In genomic region chr1:242524571-242525359, GRCh38 we compare ENCODE assay signal across 10 cellular contexts. TPM values are rescaled to one million over a fixed set of nuclear protein-coding genes. Genes with fewer than 3 reads are reported as not detected.
DNase-seq lines count a peak whose midpoint lies in the region; ATAC-seq and TF ChIP-seq lines count a peak whose summit lies in the region.
"Had no signal": no experiment of that assay in that cellular context is flagged by ENCODE, and none has a peak within 500 bp of the region (broad histone marks: within the 10 kb centered on the region; RNA-seq: fewer than 3 reads in every experiment).

Gene PLD5 (minus strand): TSS chr1:242524697.

- TF ChIP-seq POLR2A in ovary (IDR thresholded peaks at IDR 0.05): no peak

- no peaks in the 10 kb centered on the region for H3K79me2 ChIP-seq in PC-3 (ENCODE audit: low read length)

- H3K4me2 ChIP-seq in PC-3 (ENCODE audit: low read length): peak within 1 kb of the TSS; percentile 75

- no TSS peak for BruUV-seq in PC-3 (replicated peaks; lab: Mats Ljungman, UMichigan)

- H3K27me3 ChIP-seq in PC-3 (ENCODE audit: low read length) (peaks cover 74% of the 10 kb centered on the region), ovary (no peaks in the 10 kb centered on the region)

- H3K9ac ChIP-seq in PC-3 (ENCODE audit: low read length): no peak within 1 kb of the TSS

- H3K27ac ChIP-seq in PC-3 (ENCODE audit: low read length): no peak within 1 kb of the TSS
- H3K27ac ChIP-seq in ovary: peak within 1 kb of the TSS in 1 of 2 donors; percentile 42

- TF ChIP-seq CTCF in PC-3 (conservative IDR thresholded peaks at IDR 0.05; ENCODE audit: low read depth, low read length) (no peak), ovary (IDR thresholded peaks at IDR 0.05) (no peak)

- peak within 1 kb of the TSS; percentile 69 for H2AFZ ChIP-seq in PC-3 (ENCODE audit: low read length)

- H3K36me3 ChIP-seq in PC-3 (ENCODE audit: low read depth, low read length): no peaks in the 10 kb centered on the region
- H3K36me3 ChIP-seq in ovary: no peaks in the 10 kb centered on the region

- no peaks in the 10 kb centered on the region for H3F3A ChIP-seq in PC-3 (ENCODE audit: low read length, unreplicated experiment)

- H3K4me3 ChIP-seq in PC-3 (ENCODE audit: low read length) (peak within 1 kb of the TSS; percentile 54), ovary (peak within 1 kb of the TSS; percentile 40)

- H4K20me1 ChIP-seq in PC-3 (ENCODE audit: low read length): no peaks in the 10 kb centered on the region

- intact Hi-C loops in PC-3 (cut with micrococcal nuclease): no loop called here
- intact Hi-C loops in ovary (cut with DNase I): no loop called here

- TF ChIP-seq EP300 in ovary (IDR thresholded peaks at IDR 0.05): no peak

- CTCF ChIA-PET in PC-3 (lab: Charles Lee): no interaction called here

- H3K9me3 ChIP-seq in PC-3 (ENCODE audit: low read length): no peaks in the 10 kb centered on the region
- H3K9me3 ChIP-seq in ovary: no peaks in the 10 kb centered on the region

- H3K4me1 ChIP-seq in PC-3 (ENCODE audit: insufficient read depth, low read length) (peaks cover 3% of the 10 kb centered on the region), ovary (ENCODE audit: insufficient read depth) (peaks cover 4% of the 10 kb centered on the region)

- ATAC-seq in PC-3 (peak; percentile 62), esophagus mucosa (peak; percentile 69), GM18498 (IDR thresholded peaks at IDR 0.05; ENCODE audit: unreplicated experiment) (no peak), HG03571 (IDR thresholded peaks at IDR 0.05; ENCODE audit: unreplicated experiment) (no peak)

- POLR2A ChIA-PET in PC-3 (lab: Charles Lee; ENCODE audit: unreplicated experiment): no interaction called here

- peak; percentile 40 for DNase-seq in NCI-H82 (lab: John Stamatoyannopoulos, UW)
- no peak for DNase-seq in NCI-H82 treated with DMSO at 0.1 percent for 48 hours (lab: John Stamatoyannopoulos, UW; ENCODE audit: unreplicated experiment)
- no peak for DNase-seq in PC-3
- peak in 3 of 5 donors; percentile 26 to 31 (median 29) for DNase-seq in ovary
- no peak for DNase-seq in GM19240 (ENCODE audit: insufficient read length, low spot score)
- DNase-seq: DND-41 had no signal

- no peaks in the 10 kb centered on the region for H3K9me2 ChIP-seq in PC-3 (replicated peaks; ENCODE audit: low read length)

- 0 to 1% (median 1%) methylated on average over 61 to 77 of the region's 77 CpGs for WGBS in ovary, 3 donors

RNA-seq across cellular contexts. Expression of gene PLD5, which starts in this region (rescaled TPM):
- total RNA-seq in PC-3 (2014; rRNA removed) (not detected in 2 replicates), esophagus mucosa (not detected), ovary (1 to 10 TPM in 5 of 7 donors, under 1 TPM in 2; 0.35 to 3.6 (median 1.1) TPM)
- polyA plus RNA-seq in ovary: 1 to 10 TPM in 1 of 2 donors, under 1 TPM in 1; 0.44 to 6.2 TPM
- total RNA-seq: T-helper 2 cell treated with Interferon-gamma antibody and Interleukin-4, amounts not matched to agents 100 ng/mL and 5 ng/mL, for 36 hours had no signal

Comparison
In these comparisons a context has a peak if more than half of its experiments do, and no peak if none do; other contexts are left out.
1. DNase-seq: peak in NCI-H82 (single experiment) and ovary (3 of 5); none in NCI-H82 treated with DMSO at 0.1 percent for 48 hours (single experiment), PC-3 (single experiment) and GM19240 (single experiment).
2. Peak in ATAC-seq, H3K4me3 ChIP-seq and H3K4me2 ChIP-seq in PC-3; RNA of the gene not detected or under 1 TPM.
3. Peak in ATAC-seq in esophagus mucosa; RNA of the gene not detected or under 1 TPM.